In the genomic region with DNA sequence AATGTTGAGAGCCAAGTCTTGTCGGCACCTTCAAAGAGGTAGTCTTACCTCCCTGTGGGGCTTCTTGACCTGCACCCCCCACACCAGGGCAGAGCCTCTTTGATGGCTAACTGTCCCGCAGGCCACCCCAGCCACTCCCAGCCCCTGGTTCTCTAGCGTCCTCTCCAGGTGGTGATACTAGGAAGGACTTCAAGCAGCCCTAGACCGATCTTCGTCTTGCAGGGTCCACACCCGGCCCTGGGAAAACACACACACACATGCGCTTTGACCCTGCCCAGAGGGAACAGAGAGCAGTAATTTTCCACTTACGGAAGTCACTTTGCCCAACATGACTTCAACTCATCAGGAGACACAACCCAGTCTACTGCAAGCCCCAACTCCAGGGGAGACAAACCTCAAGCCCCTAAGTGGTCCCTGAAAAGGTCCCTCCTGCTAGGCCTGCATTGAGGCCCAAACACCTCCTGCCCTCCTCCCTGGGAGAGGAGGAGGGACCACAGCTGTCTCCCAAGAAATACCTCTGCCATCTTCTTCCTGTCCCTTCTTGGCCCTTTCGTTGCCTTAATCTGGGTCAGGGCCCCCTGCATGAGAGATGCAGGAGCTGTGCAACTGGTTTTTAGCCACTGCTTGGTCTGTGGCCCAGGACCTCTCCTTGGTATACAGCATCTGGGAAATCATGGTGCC, we compare ENCODE assay signal across 26 cellular contexts. TPM values are rescaled to one million over a fixed set of nuclear protein-coding genes. Genes with fewer than 3 reads are reported as not detected.
"Had no signal": no experiment of that assay in that cellular context is flagged by ENCODE, and none has a peak within 500 bp of the region (broad histone marks: within the 10 kb centered on the region; RNA-seq: fewer than 3 reads in every experiment).

No MANE protein-coding gene starts in this region.

- H3K4me3 Mint-ChIP-seq: activated CD4-positive, alpha-beta memory T cell treated with anti-CD3 and anti-CD28 coated beads for 36 hours; activated naive CD4-positive, alpha-beta T cell treated with anti-CD3 and anti-CD28 coated beads for 36 hours; activated naive CD8-positive, alpha-beta T cell; activated T-cell treated with anti-CD3 and anti-CD28 coated beads, Interleukin-2, amount 50 U/mL, for 4 hours; T-helper 2 cell treated with Interferon-gamma antibody and Interleukin-4, amounts not matched to agents 5 μg/mL and 100 μg/mL, for 36 hours had no signal

- H3K27ac ChIP-seq: RWPE1, SJSA1, WERI-Rb-1 had no signal

- ATAC-seq: activated CD4-positive, CD25-positive, alpha-beta regulatory T cell treated with anti-CD3 and anti-CD28 coated beads, Interleukin-2, amount 50 U/mL, for 24 hours; activated T-cell treated with anti-CD3 and anti-CD28 coated beads, Interleukin-2, amount 50 U/mL, for 4 hours; Panc1; SK-N-SH treated with all-trans-retinoic acid at 6 μM for 48 hours had no signal

- H3K9me3 Mint-ChIP-seq: activated CD4-positive, alpha-beta memory T cell treated with anti-CD3 and anti-CD28 coated beads for 36 hours; activated naive CD4-positive, alpha-beta T cell treated with anti-CD3 and anti-CD28 coated beads for 36 hours; activated T-cell treated with anti-CD3 and anti-CD28 coated beads, Interleukin-2, amount 50 U/mL, for 4 hours; T-helper 2 cell treated with Interferon-gamma antibody and Interleukin-4, amounts not matched to agents 5 μg/mL and 100 μg/mL, for 36 hours had no signal

- H3K4me1 ChIP-seq: SJSA1 had no signal

- H3K36me3 ChIP-seq: SJSA1, WERI-Rb-1 had no signal

- DNase-seq: activated CD4-positive, alpha-beta memory T cell treated with anti-CD3 and anti-CD28 coated beads for 36 hours; activated CD4-positive, alpha-beta T cell treated with anti-CD3 and anti-CD28 coated beads for 48 hours; activated effector memory CD4-positive, alpha-beta T cell treated with anti-CD3 and anti-CD28 coated beads, Interleukin-2, amount 50 U/mL, for 16 hours; activated naive CD4-positive, alpha-beta T cell treated with anti-CD3 and anti-CD28 coated beads for 36 hours; activated T-cell treated with anti-CD3 and anti-CD28 coated beads, Interleukin-2, amount 50 U/mL, for 4 hours; amygdala; central memory CD4-positive, alpha-beta T cell; KG1; NCI-H1048; NCI-H2107; NCI-H345; NCI-H69; NK-92 treated with Interleukin-12 subunit alpha and Interleukin-12 subunit beta, amount 100 ng/mL, for 24 hours; OCI-M1; SW 1271; WERI-Rb-1 had no signal

- H3K4me3 ChIP-seq: SJSA1 had no signal

- H3K36me3 Mint-ChIP-seq: activated CD4-positive, alpha-beta memory T cell treated with anti-CD3 and anti-CD28 coated beads for 36 hours; activated naive CD8-positive, alpha-beta T cell had no signal

- H3K9me3 ChIP-seq: SJSA1 had no signal

- H3K27ac Mint-ChIP-seq: activated CD4-positive, alpha-beta memory T cell treated with anti-CD3 and anti-CD28 coated beads for 36 hours; activated naive CD4-positive, alpha-beta T cell treated with anti-CD3 and anti-CD28 coated beads for 36 hours; activated naive CD8-positive, alpha-beta T cell; T-helper 2 cell treated with Interferon-gamma antibody and Interleukin-4, amounts not matched to agents 5 μg/mL and 100 μg/mL, for 36 hours had no signal

RNA-seq across cellular contexts. Expression of gene BPIFB1, which starts 2.9 kb away (rescaled TPM):
- total RNA-seq: activated CD4-positive, alpha-beta memory T cell treated with anti-CD3 and anti-CD28 coated beads for 36 hours; activated naive CD4-positive, alpha-beta T cell treated with anti-CD3 and anti-CD28 coated beads for 36 hours; activated T-cell treated with anti-CD3 and anti-CD28 coated beads, Interleukin-2, amount 50 U/mL, for 4 hours; LHCN-M2; M059J; SJSA1; T-helper 1 cell treated with Interleukin-12 subunit alpha and Interleukin-12 subunit beta and Interleukin-4 antibody, amounts not matched to agents 30 ng/mL and 1 ng/mL, for 36 hours had no signal

RNA-seq across cellular contexts. Expression of gene BPIFA1, which starts 44.3 kb away (rescaled TPM):
- total RNA-seq: activated CD4-positive, alpha-beta memory T cell treated with anti-CD3 and anti-CD28 coated beads for 36 hours; activated naive CD4-positive, alpha-beta T cell treated with anti-CD3 and anti-CD28 coated beads for 36 hours; activated T-cell treated with anti-CD3 and anti-CD28 coated beads, Interleukin-2, amount 50 U/mL, for 4 hours; LHCN-M2; M059J; SJSA1; T-helper 1 cell treated with Interleukin-12 subunit alpha and Interleukin-12 subunit beta and Interleukin-4 antibody, amounts not matched to agents 30 ng/mL and 1 ng/mL, for 36 hours had no signal
